Comparison of ENCODE assay signal across 8 cellular contexts in the genomic region with DNA sequence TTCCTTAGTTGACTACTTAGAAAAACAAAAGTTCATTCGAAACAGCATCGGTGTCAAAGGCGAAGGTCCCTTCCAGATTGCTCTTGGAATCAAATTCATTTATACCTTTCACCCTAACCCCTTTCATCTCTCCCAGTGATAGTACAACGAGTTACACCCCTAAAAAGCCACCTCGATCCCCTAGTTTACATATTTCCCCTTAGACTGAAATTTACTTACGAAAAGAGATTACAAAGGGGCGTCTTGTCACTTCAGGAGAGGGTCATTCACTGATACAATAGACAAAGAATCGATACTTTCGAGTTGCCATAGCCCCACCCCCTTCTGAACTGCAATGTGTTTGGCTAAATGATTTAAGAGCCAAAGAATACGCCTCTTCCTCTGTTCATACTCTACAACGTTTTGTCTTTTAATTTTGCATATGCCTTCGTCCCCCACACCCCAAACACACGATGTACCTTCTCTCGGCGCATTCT.
A peak's percentile ranks its signal among the peaks of the same experiment; 100 is the strongest.
DNase-seq lines count a peak whose midpoint lies in the region; ATAC-seq, FAIRE-seq and TF ChIP-seq lines count a peak whose summit lies in the region.

No MANE protein-coding gene starts in this region.

- H3K4me1 Mint-ChIP-seq in type B pancreatic cell (ENCODE audit: unreplicated experiment) = peaks cover 15% of the 10 kb centered on the region

- no peak overlapping the region for H3K27ac ChIP-seq in BLaER1
- H3K27ac ChIP-seq in VCaP = peak overlapping the region; percentile 65

- no peaks in the 10 kb centered on the region for H3K9me3 Mint-ChIP-seq in type B pancreatic cell

- peak overlapping the region; percentile 90 for H3K4me3 Mint-ChIP-seq in type B pancreatic cell

- H3K4me3 ChIP-seq in BLaER1 = no peak overlapping the region; the same call in 1 of the 2 replicates
- peak overlapping the region; percentile 59 for H3K4me3 ChIP-seq in iPS-15b (ENCODE audit: low read depth, low read length)

- H4K20me1 ChIP-seq in BLaER1 = peaks cover 57% of the 10 kb centered on the region

- H3K27me3 ChIP-seq in BLaER1 (peaks cover 100% of the 10 kb centered on the region), iPS-15b (ENCODE audit: control insufficient read depth, insufficient read depth, low read length) (peaks cover 38% of the 10 kb centered on the region)

- no peaks in the 10 kb centered on the region for H3K36me3 Mint-ChIP-seq in type B pancreatic cell

- no peak for TF ChIP-seq POLR2A in H54 (IDR thresholded peaks at IDR 0.05; ENCODE audit: low read depth, low read length)

- H3K9ac ChIP-seq in BLaER1 (no peak overlapping the region), iPS-15b (ENCODE audit: low read depth, low read length) (no peak overlapping the region)

- DNase-seq in H54 (ENCODE audit: insufficient read length, low spot score) (no peak), type B pancreatic cell (ENCODE audit: extremely low spot score, unreplicated experiment) (no peak), NCI-H526 treated with DMSO at 0.1 percent for 48 hours (lab: John Stamatoyannopoulos, UW) (no peak)

- ATAC-seq in HG02840 (IDR thresholded peaks at IDR 0.05; ENCODE audit: low FRiP score, unreplicated experiment) (no peak), HG03521 (IDR thresholded peaks at IDR 0.05; ENCODE audit: unreplicated experiment) (no peak)

- H3K4me2 ChIP-seq in BLaER1 = peak overlapping the region; percentile 85; the same call in 1 of the 2 replicates

- H3K27ac Mint-ChIP-seq in type B pancreatic cell = peak overlapping the region; percentile 95

- TF ChIP-seq CTCF in VCaP (conservative IDR thresholded peaks at IDR 0.05) = no peak
- TF ChIP-seq CTCF in type B pancreatic cell (conservative IDR thresholded peaks at IDR 0.05) = no peak

- peak; percentile 79 for FAIRE-seq in H54 (lab: Jason Lieb, UNC)

- H3K36me3 ChIP-seq in BLaER1 (no peaks in the 10 kb centered on the region), iPS-15b (ENCODE audit: control insufficient read depth, insufficient read depth, low read length) (no peaks in the 10 kb centered on the region)

- H3K4me1 ChIP-seq in BLaER1 = peaks cover 18% of the 10 kb centered on the region
- H3K4me1 ChIP-seq in iPS-15b (ENCODE audit: control insufficient read depth, insufficient read depth, low read length) = peaks cover 9% of the 10 kb centered on the region

- H3K27me3 Mint-ChIP-seq in type B pancreatic cell = peaks cover 6% of the 10 kb centered on the region

- H3K9me3 ChIP-seq in BLaER1 (peaks cover 24% of the 10 kb centered on the region), iPS-15b (ENCODE audit: control insufficient read depth, insufficient read depth, low read length) (no peaks in the 10 kb centered on the region)
